ENCODE assay signal across 20 cellular contexts in genomic region chr2:10281891-10282290, GRCh38.
"Had no signal": no experiment of that assay in that cellular context is flagged by ENCODE, and none has a peak within 500 bp of the region (broad histone marks: within the 10 kb centered on the region; RNA-seq: fewer than 3 reads in every experiment).

No MANE protein-coding gene starts in this region.

- H3K27ac ChIP-seq: hepatocyte, thoracic aorta had no signal

- H3K4me2 ChIP-seq: hepatocyte had no signal

- H3K27me3 Mint-ChIP-seq: activated naive CD8-positive, alpha-beta T cell treated with anti-CD3 and anti-CD28 coated beads for 36 hours; effector memory CD8-positive, alpha-beta T cell had no signal

- H3K27ac Mint-ChIP-seq: activated naive CD8-positive, alpha-beta T cell treated with anti-CD3 and anti-CD28 coated beads for 36 hours; effector memory CD8-positive, alpha-beta T cell; nephron; type B pancreatic cell had no signal

- H3K27me3 ChIP-seq: dorsolateral prefrontal cortex, hepatocyte had no signal

- ATAC-seq: effector memory CD8-positive, alpha-beta T cell; esophagus mucosa; left ventricle myocardium superior; sciatic nerve had no signal

- H3K4me3 Mint-ChIP-seq: activated naive CD8-positive, alpha-beta T cell treated with anti-CD3 and anti-CD28 coated beads for 36 hours; central memory CD8-positive, alpha-beta T cell; effector memory CD8-positive, alpha-beta T cell; immature natural killer cell; nephron; type B pancreatic cell had no signal

- H3K4me3 ChIP-seq: dorsolateral prefrontal cortex, hepatocyte, smooth muscle cell, thoracic aorta had no signal

- H3K9me3 Mint-ChIP-seq: activated naive CD8-positive, alpha-beta T cell treated with anti-CD3 and anti-CD28 coated beads for 36 hours; central memory CD8-positive, alpha-beta T cell; effector memory CD8-positive, alpha-beta T cell; immature natural killer cell; nephron; type B pancreatic cell had no signal

- H3K36me3 Mint-ChIP-seq: activated naive CD8-positive, alpha-beta T cell treated with anti-CD3 and anti-CD28 coated beads for 36 hours; immature natural killer cell; type B pancreatic cell had no signal

- H3K9me3 ChIP-seq: thoracic aorta had no signal

- DNase-seq: activated naive CD8-positive, alpha-beta T cell treated with anti-CD3 and anti-CD28 coated beads for 36 hours; activated T-cell treated with anti-CD3 and anti-CD28 coated beads, Interleukin-2, amount 50 U/mL, for 1 hour; effector memory CD8-positive, alpha-beta T cell; glutamatergic neuron; immature natural killer cell; kidney glomerular epithelial cell; left ventricle myocardium superior; mammary epithelial cell; occipital lobe; stimulated activated CD4-positive, alpha-beta T cell treated with anti-CD3 and anti-CD28 coated beads, Interleukin-4, amount 100 ng/mL, for 1 hour; stimulated activated naive CD4-positive, alpha-beta T cell had no signal

- H3K36me3 ChIP-seq: thoracic aorta had no signal
